ENCODE assay signal across 9 cellular contexts in genomic region chr20:62365814-62366369, GRCh38. TPM values are rescaled to one million over a fixed set of nuclear protein-coding genes. Genes with fewer than 3 reads are reported as not detected.
DNase-seq lines count a peak whose midpoint lies in the region; ATAC-seq, FAIRE-seq and TF ChIP-seq lines count a peak whose summit lies in the region.
"Had no signal": no experiment of that assay in that cellular context is flagged by ENCODE, and none has a peak within 500 bp of the region (broad histone marks: within the 10 kb centered on the region; RNA-seq: fewer than 3 reads in every experiment).

No MANE protein-coding gene starts in this region.

- H3K27me3 ChIP-seq in A673 (replicated peaks; ENCODE audit: insufficient read depth, low read depth, low read length, poor library complexity) (peaks cover 23% of the 10 kb centered on the region), mammary epithelial cell (ENCODE audit: insufficient read depth, low read length) (no peaks in the 10 kb centered on the region), right lobe of liver (no peaks in the 10 kb centered on the region)

- H3K79me2 ChIP-seq in mammary epithelial cell (ENCODE audit: insufficient read depth, low read length) = peaks cover 60% of the 10 kb centered on the region

- CTCF ChIA-PET in A673 (lab: Charles Lee) = interaction anchor here (0.5 kb wide), 1 partner anchor 456 kb away, joined by 3 read pairs; no protein-coding TSS in a partner anchor
- CTCF ChIA-PET in mammary epithelial cell (lab: Charles Lee; ENCODE audit: low non-redundant PET) = no interaction called here
- CTCF ChIA-PET in GM10248 (lab: Yijun Ruan, JAX) = interaction anchor here (1.2 to 1.9 kb wide), 2 partner anchors 13 to 16 kb away, joined by 3 to 4 read pairs; no protein-coding TSS in a partner anchor

- BruUV-seq in A673 (replicated peaks; lab: Mats Ljungman, UMichigan) = no TSS peak
- TSS peak; percentile 51 for BruUV-seq in mammary epithelial cell (replicated peaks; lab: Mats Ljungman, UMichigan)

- WGBS in mammary epithelial cell (ENCODE audit: low coverage, missing lambda C conversion rate) = 0% methylated on average over 5 of the region's 10 CpGs
- no CpG with 5 or more reads among the region's 10 CpGs for WGBS in right lobe of liver (ENCODE audit: insufficient coverage, low coverage, low lambda C conversion rate, missing lambda C conversion rate)

- H3K27ac Mint-ChIP-seq in IgD-negative memory B cell = peak overlapping the region in 1 of 3 donors; percentile 77

- no peaks in the 10 kb centered on the region for H3K36me3 Mint-ChIP-seq in IgD-negative memory B cell

- TF ChIP-seq POLR2A in right lobe of liver (IDR thresholded peaks at IDR 0.05) = no peak

- H3K27me3 Mint-ChIP-seq in IgD-negative memory B cell = peaks cover 13% of the 10 kb centered on the region

- intact Hi-C loops in A673 (cut with micrococcal nuclease; ENCODE audit: unreplicated experiment) = no loop called here
- intact Hi-C loops in mammary epithelial cell (cut with micrococcal nuclease) = loop anchor here (1.0 to 2.0 kb wide), 2 partner anchors 13 to 16 kb away; no protein-coding TSS in a partner anchor
- intact Hi-C loops in right lobe of liver (cut with DNase I) = no loop called here

- in situ Hi-C loops in mammary epithelial cell (cut with MboI; ENCODE audit: low sequenced_read_pairs in 2 of 2) = no loop called here

- peaks cover 0 to 10% (median 2%) of the 10 kb centered on the region in 3 donors for H3K4me1 Mint-ChIP-seq in IgD-negative memory B cell

- no peaks in the 10 kb centered on the region for H4K20me1 ChIP-seq in mammary epithelial cell (ENCODE audit: insufficient read depth, low read length)

- H3K4me2 ChIP-seq in mammary epithelial cell (ENCODE audit: insufficient read depth, low read depth, low read length) = peak overlapping the region; percentile 78

- TF ChIP-seq CTCF in A673 (conservative IDR thresholded peaks at IDR 0.05; ENCODE audit: low read depth, low read length) (no peak), mammary epithelial cell (conservative IDR thresholded peaks at IDR 0.05 in 1 of 2, IDR thresholded peaks at IDR 0.05 in 1 of 2; ENCODE audit: extremely low read depth in 1 of 2, insufficient read depth in 1 of 2, low read depth in 1 of 2, low read length in 2 of 2) (no peak), right lobe of liver (IDR thresholded peaks at IDR 0.05) (no peak), GM10248 (IDR thresholded peaks at IDR 0.05; ENCODE audit: control extremely low read depth, extremely low read depth, low read depth, missing control alignments) (no peak)

- no peaks in the 10 kb centered on the region for H3K9me3 Mint-ChIP-seq in IgD-negative memory B cell

- H3K36me3 ChIP-seq in A673 (ENCODE audit: insufficient read depth, low read length, poor library complexity, severe bottlenecking) (no peaks in the 10 kb centered on the region), mammary epithelial cell (ENCODE audit: insufficient read depth, low read length) (no peaks in the 10 kb centered on the region), right lobe of liver (no peaks in the 10 kb centered on the region)

- peak overlapping the region; percentile 48 for H3K9ac ChIP-seq in mammary epithelial cell (ENCODE audit: insufficient read depth, low read length)

- dilution Hi-C loops in mammary epithelial cell (cut with HindIII; ENCODE audit: low sequenced_read_pairs) = no loop called here

- H2AFZ ChIP-seq in mammary epithelial cell (ENCODE audit: low read depth, low read length) = peak overlapping the region; percentile 6

- peak; percentile 13 for FAIRE-seq in urothelium cell line (lab: Jason Lieb, UNC)
- FAIRE-seq: GM18507 had no signal

- peak overlapping the region; percentile 52 to 84 (median 70) for H3K4me3 Mint-ChIP-seq in IgD-negative memory B cell

- DNase-seq in A673 (ENCODE audit: low spot score) (peak; percentile 60), mammary epithelial cell (peak; percentile 75), right lobe of liver (peak in 2 of 3 donors; percentile 14 to 46), urothelium cell line (ENCODE audit: low spot score) (peak; percentile 78), GM10248 (ENCODE audit: extremely low spot score) (no peak)

- H3K9me3 ChIP-seq in A673 (ENCODE audit: low read depth, low read length, poor library complexity, severe bottlenecking) = no peaks in the 10 kb centered on the region
- no peaks in the 10 kb centered on the region for H3K9me3 ChIP-seq in mammary epithelial cell (replicated peaks; ENCODE audit: insufficient read depth, low read length)
- no peaks in the 10 kb centered on the region for H3K9me3 ChIP-seq in right lobe of liver

- H3K4me1 ChIP-seq in A673 (ENCODE audit: insufficient read depth, low read length, poor library complexity, severe bottlenecking) (peaks cover 29% of the 10 kb centered on the region), mammary epithelial cell (ENCODE audit: insufficient read depth, low read length) (peaks cover 83% of the 10 kb centered on the region), right lobe of liver (peaks cover 0 to 57% (median 26%) of the 10 kb centered on the region in 4 donors)

- H3K27ac ChIP-seq in A673 (ENCODE audit: low read depth, low read length, poor library complexity, severe bottlenecking) (no peak overlapping the region), mammary epithelial cell (ENCODE audit: insufficient read depth, low read depth, low read length) (peak overlapping the region; percentile 30), right lobe of liver (peak overlapping the region in 2 of 3 donors; percentile 50 to 53)

- POLR2A ChIA-PET in A673 (lab: Charles Lee; ENCODE audit: low non-redundant PET) = no interaction called here
- POLR2A ChIA-PET in GM10248 (lab: Yijun Ruan, JAX) = interaction anchor here (1.0 kb wide), 1 partner anchor 21 kb away, joined by 3 read pairs; the partner anchor contains the start of gene RPS21

- H3K4me3 ChIP-seq in A673 (ENCODE audit: low read depth, low read length, poor library complexity, severe bottlenecking) (peak overlapping the region; percentile 58), mammary epithelial cell (replicated peaks in 1 of 3; ENCODE audit: insufficient read depth in 1 of 3, low read depth in 2 of 3, low read length in 3 of 3) (peak overlapping the region; percentile 69 to 77 (median 76)), right lobe of liver (peak overlapping the region; percentile 61 to 77 (median 73))

- ATAC-seq in right lobe of liver = no peak
- ATAC-seq in HG02840 (IDR thresholded peaks at IDR 0.05; ENCODE audit: low FRiP score, unreplicated experiment) = no peak
- no peak for ATAC-seq in GM21786 (IDR thresholded peaks at IDR 0.05; ENCODE audit: unreplicated experiment)

RNA-seq across cellular contexts. Expression of gene LAMA5, which starts 1.2 kb away (rescaled TPM):
- total RNA-seq in A673 (2021) (4.2 and 13.2 TPM in 2 replicates), mammary epithelial cell (100 to 1,000 TPM in 1 of 2 donors, 10 to 100 TPM in 1; 71.3 to 220 TPM), right lobe of liver (10 to 100 TPM; 30.3 to 80.8 (median 47.1) TPM)
- polyA plus RNA-seq in IgD-negative memory B cell (10.1 TPM), mammary epithelial cell (9.7 TPM)
- 19.0 TPM for polyA minus RNA-seq in mammary epithelial cell

RNA-seq across cellular contexts. Expression of gene RPS21, which starts 21.0 kb away (rescaled TPM):
- 1,502 and 1,506 TPM in 2 replicates for total RNA-seq in A673 (2021)
- polyA plus RNA-seq in IgD-negative memory B cell = 3,148 TPM
- total RNA-seq in mammary epithelial cell = 1,000 to 10,000 TPM in 1 of 2 donors, 100 to 1,000 TPM in 1; 894 to 1,553 TPM
- polyA plus RNA-seq in mammary epithelial cell = 3,470 TPM
- polyA minus RNA-seq in mammary epithelial cell = 261 TPM
- total RNA-seq in right lobe of liver = 100 to 1,000 TPM; 339 to 696 (median 413) TPM

RNA-seq across cellular contexts. Expression of gene CABLES2, which starts 41.2 kb away (rescaled TPM):
- total RNA-seq in A673 (2021) (11.8 and 14.1 TPM in 2 replicates), mammary epithelial cell (1 to 10 TPM; 2.3 to 4.4 TPM), right lobe of liver (1 to 10 TPM; 1.4 to 2.9 (median 2.5) TPM)
- polyA plus RNA-seq in IgD-negative memory B cell (1.1 TPM), mammary epithelial cell (4.7 TPM)
- polyA minus RNA-seq in mammary epithelial cell = 12.8 TPM
